ENCODE assay signal across 11 cellular contexts in genomic region chr12:112005419-112006395, GRCh38. TPM values are rescaled to one million over a fixed set of nuclear protein-coding genes. Genes with fewer than 3 reads are reported as not detected.
DNase-seq lines count a peak whose midpoint lies in the region; TF ChIP-seq lines count a peak whose summit lies in the region.
"Had no signal": no experiment of that assay in that cellular context is flagged by ENCODE, and none has a peak within 500 bp of the region (broad histone marks: within the 10 kb centered on the region; RNA-seq: fewer than 3 reads in every experiment).

No MANE protein-coding gene starts in this region.

- TF ChIP-seq CTCF in colonic mucosa (IDR thresholded peaks at IDR 0.05) = no peak
- TF ChIP-seq CTCF in vagina (IDR thresholded peaks at IDR 0.05) = no peak
- TF ChIP-seq CTCF in GM13976 (IDR thresholded peaks at IDR 0.05; ENCODE audit: borderline replicate concordance, control extremely low read depth, extremely low read depth, insufficient read depth, missing control alignments) = no peak
- TF ChIP-seq CTCF in GM13977 (IDR thresholded peaks at IDR 0.05; ENCODE audit: extremely low read depth, insufficient read depth, missing control alignments) = no peak

- H3K9me3 ChIP-seq in colonic mucosa = no peaks in the 10 kb centered on the region
- H3K9me3 ChIP-seq in vagina = no peaks in the 10 kb centered on the region
- H3K9me3 ChIP-seq: gastrocnemius medialis had no signal

- no peak overlapping the region for H3K9ac ChIP-seq in colonic mucosa (ENCODE audit: low read depth in 2 of 2, low read length in 2 of 2)

- peak; percentile 85 for DNase-seq in DMS53 treated with DMSO at 0.1 percent for 48 hours (lab: John Stamatoyannopoulos, UW; ENCODE audit: unreplicated experiment)
- DNase-seq in NCI-H146 treated with DMSO at 0.1 percent for 48 hours (lab: John Stamatoyannopoulos, UW; ENCODE audit: unreplicated experiment) = peak; percentile 23
- DNase-seq in colonic mucosa = peak; percentile 67
- peak; percentile 53 for DNase-seq in mucosa of gallbladder (ENCODE audit: low spot score)
- DNase-seq in vagina (ENCODE audit: extremely low spot score in 2 of 2) = no peak
- DNase-seq in GM13976 (ENCODE audit: low spot score) = no peak
- no peak for DNase-seq in central memory CD4-positive, alpha-beta T cell
- no peak for DNase-seq in GM13977 (ENCODE audit: low spot score)
- DNase-seq: activated B cell treated with CpG ODN at 0.5 μM for 24 hours; gastrocnemius medialis; stimulated activated CD4-positive, alpha-beta T cell treated with anti-CD3 and anti-CD28 coated beads, Interleukin-2, amount 100 ng/mL, for 24 hours had no signal

- intact Hi-C loops in colonic mucosa (cut with DNase I) = no loop called here
- intact Hi-C loops in vagina (cut with DNase I) = no loop called here

- TF ChIP-seq POLR2A in vagina (IDR thresholded peaks at IDR 0.05) = no peak

- H3K27me3 ChIP-seq in colonic mucosa (no peaks in the 10 kb centered on the region), vagina (no peaks in the 10 kb centered on the region)
- H3K27me3 ChIP-seq: gastrocnemius medialis had no signal

- H3K4me1 ChIP-seq in colonic mucosa (no peaks in the 10 kb centered on the region), vagina (peaks cover 18% of the 10 kb centered on the region)

- H3K36me3 ChIP-seq in colonic mucosa = no peaks in the 10 kb centered on the region
- H3K36me3 ChIP-seq in vagina = no peaks in the 10 kb centered on the region
- H3K36me3 ChIP-seq: gastrocnemius medialis had no signal

- in situ Hi-C loops in GM13976 (cut with MboI; ENCODE audit: low sequenced_read_pairs, unreplicated experiment) (no loop called here), GM13977 (cut with MboI; ENCODE audit: low pct_unique_long_range_greater_than_20kb, low sequenced_read_pairs, unreplicated experiment) (loop anchor here (10.0 kb wide), 1 partner anchor 51 kb away; no protein-coding TSS in a partner anchor)

- H3K4me3 ChIP-seq in colonic mucosa = no peak overlapping the region
- no peak overlapping the region for H3K4me3 ChIP-seq in vagina

- H3K27ac ChIP-seq in colonic mucosa = no peak overlapping the region
- no peak overlapping the region for H3K27ac ChIP-seq in vagina

RNA-seq across cellular contexts. Expression of gene TMEM116, which starts 7.3 kb away (rescaled TPM):
- total RNA-seq in colonic mucosa = 1 to 10 TPM; 5.2 to 8.5 TPM
- total RNA-seq in mucosa of gallbladder = 18.3 TPM
- total RNA-seq in vagina = 11.5 TPM

RNA-seq across cellular contexts. Expression of gene ERP29, which starts 7.5 kb away (rescaled TPM):
- total RNA-seq in colonic mucosa = 100 to 1,000 TPM; 136 to 152 TPM
- 141 TPM for total RNA-seq in mucosa of gallbladder
- 26.5 TPM for total RNA-seq in vagina

Comparison
In these comparisons a context has a peak if more than half of its experiments do, and no peak if none do; other contexts are left out.
1. DNase-seq: peak in DMS53 treated with DMSO at 0.1 percent for 48 hours (single experiment), NCI-H146 treated with DMSO at 0.1 percent for 48 hours (single experiment), colonic mucosa (single experiment) and mucosa of gallbladder (single experiment); none in vagina (0 of 2), GM13976 (single experiment), central memory CD4-positive, alpha-beta T cell (single experiment) and GM13977 (single experiment).